Comparison of ENCODE assay signal across 8 cellular contexts in genomic region chr1:54764922-54765561, GRCh38. TPM values are rescaled to one million over a fixed set of nuclear protein-coding genes. Genes with fewer than 3 reads are reported as not detected.
DNase-seq lines count a peak whose midpoint lies in the region; ATAC-seq and TF ChIP-seq lines count a peak whose summit lies in the region.

No MANE protein-coding gene starts in this region.

- ATAC-seq in GM19023 (IDR thresholded peaks at IDR 0.05; ENCODE audit: unreplicated experiment) (peak; percentile 3), HG02970 (IDR thresholded peaks at IDR 0.05; ENCODE audit: low FRiP score, unreplicated experiment) (peak; percentile 6)
- ATAC-seq in activated CD8-positive, alpha-beta T cell treated with anti-CD3 and anti-CD28 coated beads for 36 hours: peak; percentile 7

- no peaks in the 10 kb centered on the region for H3K36me3 ChIP-seq in testis (ENCODE audit: low read depth, missing control alignments)

- peaks cover 4% of the 10 kb centered on the region for H3K36me3 Mint-ChIP-seq in activated CD8-positive, alpha-beta T cell treated with anti-CD3 and anti-CD28 coated beads for 36 hours (ENCODE audit: low read depth)

- H3K9me3 ChIP-seq in iPS-18c (ENCODE audit: control insufficient read depth, insufficient read depth, low read length): no peaks in the 10 kb centered on the region
- H3K9me3 ChIP-seq in testis: no peaks in the 10 kb centered on the region

- H3K4me1 Mint-ChIP-seq in activated CD8-positive, alpha-beta T cell treated with anti-CD3 and anti-CD28 coated beads for 36 hours (ENCODE audit: low read depth): peaks cover 20% of the 10 kb centered on the region

- no peaks in the 10 kb centered on the region for H3K27me3 Mint-ChIP-seq in activated CD8-positive, alpha-beta T cell treated with anti-CD3 and anti-CD28 coated beads for 36 hours

- H3K27ac ChIP-seq in testis: peak overlapping the region in 1 of 2 donors; percentile 47

- H3K4me3 Mint-ChIP-seq in activated CD8-positive, alpha-beta T cell treated with anti-CD3 and anti-CD28 coated beads for 36 hours: peak overlapping the region; percentile 91

- no peaks in the 10 kb centered on the region for H3K9me3 Mint-ChIP-seq in activated CD8-positive, alpha-beta T cell treated with anti-CD3 and anti-CD28 coated beads for 36 hours

- intact Hi-C loops in activated CD8-positive, alpha-beta T cell treated with anti-CD3 and anti-CD28 coated beads for 36 hours (cut with micrococcal nuclease): no loop called here
- intact Hi-C loops in testis (cut with DNase I; ENCODE audit: low total_unique reads): no loop called here

- POLR2A ChIA-PET in activated CD8-positive, alpha-beta T cell treated with anti-CD3 and anti-CD28 coated beads for 36 hours (lab: Charles Lee): interaction anchor here (0.6 to 2.0 kb wide), 3 partner anchors 10 to 565 kb away, joined by 4 to 5 read pairs (median 4); partner anchors contain the start of genes CYB5RL and MRPL37

- DNase-seq in activated CD8-positive, alpha-beta T cell treated with anti-CD3 and anti-CD28 coated beads for 36 hours: no peak
- DNase-seq in testis: no peak
- DNase-seq in GM13976 (ENCODE audit: low spot score): no peak
- no peak for DNase-seq in DMS79 treated with DMSO at 0.1 percent for 48 hours (lab: John Stamatoyannopoulos, UW)
- DNase-seq in NCI-H1930 (lab: John Stamatoyannopoulos, UW): no peak

- H3K4me1 ChIP-seq in testis: peaks cover 7% of the 10 kb centered on the region

- CTCF ChIA-PET in activated CD8-positive, alpha-beta T cell treated with anti-CD3 and anti-CD28 coated beads for 36 hours (lab: Charles Lee): interaction anchor here (0.9 to 3.6 kb wide), 4 partner anchors 12 to 257 kb away, joined by 3 to 18 read pairs (median 5); partner anchors contain the start of gene TTC22

- H3K27me3 ChIP-seq in testis: no peaks in the 10 kb centered on the region

- no peak for TF ChIP-seq CTCF in activated CD8-positive, alpha-beta T cell treated with anti-CD3 and anti-CD28 coated beads for 36 hours (IDR thresholded peaks at IDR 0.05)
- TF ChIP-seq CTCF in testis (IDR thresholded peaks at IDR 0.05) (no peak), GM13976 (IDR thresholded peaks at IDR 0.05; ENCODE audit: borderline replicate concordance, control extremely low read depth, extremely low read depth, insufficient read depth, missing control alignments) (no peak)

- no peak for TF ChIP-seq POLR2A in testis (IDR thresholded peaks at IDR 0.05)

- in situ Hi-C loops in GM13976 (cut with MboI; ENCODE audit: low sequenced_read_pairs, unreplicated experiment): no loop called here

- 46 to 53% methylated on average over 13 of the region's 13 CpGs for WGBS in testis, 2 donors

- peak overlapping the region; percentile 81 for H3K27ac Mint-ChIP-seq in activated CD8-positive, alpha-beta T cell treated with anti-CD3 and anti-CD28 coated beads for 36 hours

- H3K4me3 ChIP-seq in iPS-18c (ENCODE audit: insufficient read depth, low read depth, low read length) (peak overlapping the region; percentile 48), testis (peak overlapping the region; percentile 44 to 79)

RNA-seq across cellular contexts. Expression of gene PARS2, which starts 0.7 kb away (rescaled TPM):
- total RNA-seq in activated CD8-positive, alpha-beta T cell treated with anti-CD3 and anti-CD28 coated beads for 36 hours: 1 to 10 TPM; 6.0 to 6.7 TPM
- 10 to 100 TPM; 12.8 to 16.5 TPM for total RNA-seq in testis
- polyA plus RNA-seq in testis (ENCODE audit: insufficient read depth, low read depth, low replicate concordance): 13.9 TPM

RNA-seq across cellular contexts. Expression of gene TTC22, which starts 36.1 kb away (rescaled TPM):
- total RNA-seq in activated CD8-positive, alpha-beta T cell treated with anti-CD3 and anti-CD28 coated beads for 36 hours: 1 to 10 TPM; 3.3 to 3.5 TPM
- total RNA-seq in testis: 1 to 10 TPM in 1 of 2 donors, under 1 TPM in 1; 0.94 to 2.4 TPM
- 1.7 TPM for polyA plus RNA-seq in testis (ENCODE audit: insufficient read depth, low read depth, low replicate concordance)

RNA-seq across cellular contexts. Expression of gene TTC4, which starts 49.4 kb away (rescaled TPM):
- total RNA-seq in activated CD8-positive, alpha-beta T cell treated with anti-CD3 and anti-CD28 coated beads for 36 hours: 10 to 100 TPM; 26.7 to 28.2 TPM
- total RNA-seq in testis: 10 to 100 TPM; 25.0 to 35.3 TPM
- 34.3 TPM for polyA plus RNA-seq in testis (ENCODE audit: insufficient read depth, low read depth, low replicate concordance)
